In the genomic region with DNA sequence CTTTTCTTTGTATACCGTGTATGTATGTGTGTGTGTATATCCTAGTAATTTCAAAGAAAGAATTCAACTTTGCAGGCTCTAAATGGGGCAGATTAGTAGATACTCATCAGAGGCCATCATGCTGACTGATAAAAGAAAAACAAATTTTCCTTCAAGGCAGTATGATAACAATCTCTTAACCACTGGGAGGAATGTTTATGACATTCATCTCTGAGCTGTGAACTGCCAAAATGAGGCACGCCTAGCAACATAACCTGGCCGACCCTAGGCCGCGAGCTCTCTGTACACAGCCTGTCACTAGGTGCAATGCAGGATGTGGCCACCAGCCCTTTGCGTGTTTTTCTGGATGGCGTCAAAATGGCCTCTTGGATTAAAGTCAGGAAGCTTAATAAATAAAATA, we compare ENCODE assay signal across 13 cellular contexts.
A peak's percentile ranks its signal among the peaks of the same experiment; 100 is the strongest.
DNase-seq lines count a peak whose midpoint lies in the region; FAIRE-seq and TF ChIP-seq lines count a peak whose summit lies in the region.
"Had no signal": no experiment of that assay in that cellular context is flagged by ENCODE, and none has a peak within 500 bp of the region (broad histone marks: within the 10 kb centered on the region; RNA-seq: fewer than 3 reads in every experiment).

No MANE protein-coding gene starts in this region.

- POLR2A ChIA-PET in H1 (lab: Charles Lee; ENCODE audit: partially characterized antibody): no interaction called here

- no peak overlapping the region for H2BK120ac ChIP-seq in H1 (replicated peaks; ENCODE audit: low read depth, low read length)

- no peaks in the 10 kb centered on the region for H3K27me3 ChIP-seq in H1 (replicated peaks in 1 of 4; ENCODE audit: control insufficient read depth in 3 of 4, extremely low read depth in 1 of 4, insufficient read depth in 3 of 4, low read length in 3 of 4)
- H3K27me3 ChIP-seq: gastroesophageal sphincter had no signal

- TF ChIP-seq EP300 in H1 (IDR thresholded peaks at IDR 0.05; ENCODE audit: borderline replicate concordance in 1 of 2, low read depth in 2 of 2, low read length in 2 of 2): no peak

- CTCF ChIA-PET in H1 (lab: Charles Lee; ENCODE audit: partially characterized antibody): interaction anchor here (1.2 to 6.3 kb wide), 2 partner anchors 13 to 70 kb away, joined by 3 to 46 read pairs; no protein-coding TSS in a partner anchor

- DNase-seq in AG08396 (ENCODE audit: low spot score): peak; percentile 71
- DNase-seq in activated CD4-positive, alpha-beta T cell treated with anti-CD3 and anti-CD28 coated beads, Interleukin-2, amount 50 U/mL, for 1 hour: peak; percentile 39
- no peak for DNase-seq in H1 (ENCODE audit: low read depth in 1 of 2, low spot score in 2 of 2)
- no peak for DNase-seq in NCI-H345 treated with DMSO at 0.1 percent for 48 hours (lab: John Stamatoyannopoulos, UW; ENCODE audit: unreplicated experiment)
- no peak for DNase-seq in activated gamma-delta T cell treated with Interleukin-2 at 50 U/mL for 16 hours
- no peak for DNase-seq in GM13977 (ENCODE audit: low spot score)
- no peak for DNase-seq in NCI-H2171 treated with DMSO at 0.1 percent for 48 hours (lab: John Stamatoyannopoulos, UW)
- DNase-seq: AML-193, NCI-H1436, NCI-H526 had no signal

- H3K56ac ChIP-seq in H1 (replicated peaks; ENCODE audit: insufficient read length, low read depth, low read length): no peak overlapping the region

- H3K4ac ChIP-seq in H1 (replicated peaks; ENCODE audit: insufficient read length, low read depth, low read length): no peak overlapping the region

- H3K4me3 ChIP-seq in H1 (ENCODE audit: extremely low read depth in 1 of 4, insufficient read depth in 2 of 4, low read depth in 3 of 4, low read length in 4 of 4): no peak overlapping the region
- H3K4me3 ChIP-seq: gastroesophageal sphincter had no signal

- H2BK5ac ChIP-seq in H1 (ENCODE audit: low read depth, low read length): no peak overlapping the region

- no peak for TF ChIP-seq RAD21 in H1 (IDR thresholded peaks at IDR 0.05 in 1 of 2, conservative IDR thresholded peaks at IDR 0.05 in 1 of 2; ENCODE audit: low read depth in 2 of 2, low read length in 2 of 2)

- H3K27ac ChIP-seq in H1 (ENCODE audit: low read depth, low read length): no peak overlapping the region
- H3K27ac ChIP-seq: gastroesophageal sphincter, KMS-11 had no signal

- no peak overlapping the region for H3K18ac ChIP-seq in H1 (ENCODE audit: extremely low read depth, low read length)

- 92% methylated on average over 7 of the region's 7 CpGs; no CpG with 5 or more reads in 1 of the 2 experiments for WGBS in H1 (ENCODE audit: extremely low coverage in 1 of 2, insufficient coverage in 1 of 2, insufficient read length in 1 of 2, insufficient replicate concordance in 2 of 2, low coverage in 1 of 2, low lambda C conversion rate in 2 of 2, missing lambda C conversion rate in 1 of 2), 2 experiments

- no peak for TF ChIP-seq POLR2A in H1 (IDR thresholded peaks at IDR 0.05; ENCODE audit: control extremely low read depth in 1 of 2, low read depth in 2 of 2, low read length in 2 of 2)

- in situ Hi-C loops in GM13977 (cut with MboI; ENCODE audit: low pct_unique_long_range_greater_than_20kb, low sequenced_read_pairs, unreplicated experiment): no loop called here

- H2BK20ac ChIP-seq in H1 (ENCODE audit: low read length): no peak overlapping the region

- no peak overlapping the region for H4K8ac ChIP-seq in H1 (ENCODE audit: extremely low read depth, insufficient read depth, low read length)

- no peak overlapping the region for H4K5ac ChIP-seq in H1 (ENCODE audit: insufficient read length, low read depth, low read length)

- H4K91ac ChIP-seq in H1 (replicated peaks; ENCODE audit: insufficient read length, low read length): no peak overlapping the region

- no peaks in the 10 kb centered on the region; a peak in 1 of 7 replicates for H3K4me1 ChIP-seq in H1 (replicated peaks in 1 of 4; ENCODE audit: control insufficient read depth in 3 of 4, insufficient read depth in 4 of 4, low read length in 3 of 4)
- H3K4me1 ChIP-seq: gastroesophageal sphincter had no signal

- no peak overlapping the region for H3K23ac ChIP-seq in H1 (ENCODE audit: insufficient read length)

- no peak overlapping the region for H2BK15ac ChIP-seq in H1 (ENCODE audit: low read length)

- no peak overlapping the region for H2AFZ ChIP-seq in H1 (ENCODE audit: low read length)

- no peak overlapping the region for H3K9ac ChIP-seq in H1 (replicated peaks in 1 of 4; ENCODE audit: extremely low read depth in 1 of 4, low read depth in 3 of 4, low read length in 3 of 4)
- H3K9ac ChIP-seq: KMS-11 had no signal

- H3K4me2 ChIP-seq in H1 (ENCODE audit: insufficient read depth in 1 of 2, low read depth in 2 of 2, low read length in 2 of 2): no peak overlapping the region
- H3K4me2 ChIP-seq: KMS-11 had no signal

- no peak overlapping the region for H2BK12ac ChIP-seq in H1 (ENCODE audit: low read depth, low read length)

- H3K79me1 ChIP-seq in H1 (ENCODE audit: low read depth, low read length): no peaks in the 10 kb centered on the region

- H3K14ac ChIP-seq in H1 (ENCODE audit: insufficient read length): no peak overlapping the region

- no peak for FAIRE-seq in H1 (lab: Jason Lieb, UNC)

- no peak overlapping the region for H2AK5ac ChIP-seq in H1 (ENCODE audit: low read depth, low read length)

- no peaks in the 10 kb centered on the region for H3K9me3 ChIP-seq in H1 (ENCODE audit: insufficient read depth in 2 of 2, low read depth in 1 of 2, low read length in 1 of 2)
- H3K9me3 ChIP-seq: gastroesophageal sphincter had no signal

- peak; percentile 17 for TF ChIP-seq CTCF in GM12873 (IDR thresholded peaks at IDR 0.05; ENCODE audit: insufficient read depth, low read depth, low read length, missing control alignments)
- peak in 1 of 3 experiments; percentile 23; a peak in 1 of 4 replicates for TF ChIP-seq CTCF in H1 (IDR thresholded peaks at IDR 0.05; ENCODE audit: control extremely low read depth in 1 of 3, insufficient read depth in 1 of 3, low read depth in 1 of 3, low read length in 3 of 3)
- TF ChIP-seq CTCF in GM13977 (IDR thresholded peaks at IDR 0.05; ENCODE audit: extremely low read depth, insufficient read depth, missing control alignments): no peak

- H3K36me3 ChIP-seq in H1 (ENCODE audit: control insufficient read depth in 2 of 4, insufficient read depth in 4 of 4, low read length in 3 of 4): peaks cover 50 to 100% (median 81%) of the 10 kb centered on the region in 4 experiments

- H3K23me2 ChIP-seq in H1 (ENCODE audit: low read depth, low read length): no peaks in the 10 kb centered on the region

- H3K79me2 ChIP-seq in H1 (ENCODE audit: control insufficient read depth in 1 of 2, insufficient read depth in 2 of 2, low read length in 2 of 2): peaks cover 0 to 2% of the 10 kb centered on the region in 2 experiments; a peak in 1 of 4 replicates

- peaks cover 0 to 7% of the 10 kb centered on the region in 2 experiments for H4K20me1 ChIP-seq in H1 (replicated peaks in 1 of 2; ENCODE audit: control insufficient read depth in 1 of 2, insufficient read depth in 2 of 2, low read length in 2 of 2)

TF ChIP-seq in H1, 55 proteins besides CTCF, POLR2A, EP300 and RAD21:
- TF ChIP-seq YY1 (IDR thresholded peaks at IDR 0.05; ENCODE audit: low read depth, low read length) (0 out of 2 replicates have a peak, but pooled peaks have one; percentile 46), CHD1 (IDR thresholded peaks at IDR 0.05; ENCODE audit: low read depth, low read length) (no peak), USF2 (IDR thresholded peaks at IDR 0.05; ENCODE audit: low read length) (no peak), ATF3 (IDR thresholded peaks at IDR 0.05; ENCODE audit: insufficient read depth, low read depth, low read length) (no peak), SIRT6 (IDR thresholded peaks at IDR 0.05; ENCODE audit: low read length) (no peak)

Comparison
In these comparisons a context has a peak if more than half of its experiments do, and no peak if none do; other contexts are left out.
1. DNase-seq: peak in AG08396 (single experiment) and activated CD4-positive, alpha-beta T cell treated with anti-CD3 and anti-CD28 coated beads, Interleukin-2, amount 50 U/mL, for 1 hour (single experiment); none in H1 (0 of 2), NCI-H345 treated with DMSO at 0.1 percent for 48 hours (single experiment), activated gamma-delta T cell treated with Interleukin-2 at 50 U/mL for 16 hours (single experiment), GM13977 (single experiment) and NCI-H2171 treated with DMSO at 0.1 percent for 48 hours (single experiment).